17 cellular contexts compared by ENCODE assay signal in the genomic region with DNA sequence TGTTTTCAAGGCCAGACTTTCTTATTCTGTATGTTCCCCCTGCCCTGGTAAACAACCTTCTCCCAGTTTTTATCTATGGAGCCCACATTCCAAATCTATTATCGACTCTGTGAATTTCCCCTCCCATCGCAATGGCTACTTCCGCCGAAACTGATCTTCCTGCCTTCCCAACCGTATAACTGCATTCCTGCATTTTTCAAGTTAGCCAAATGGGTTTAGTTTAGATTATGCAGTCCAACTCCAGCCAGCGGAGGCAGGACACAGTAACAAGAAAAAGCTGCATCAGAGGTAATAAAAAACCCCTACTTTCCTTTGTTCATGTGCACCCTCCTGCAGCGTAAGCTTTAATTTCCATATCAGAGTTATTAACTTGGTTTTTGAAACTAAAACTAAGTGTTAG.
DNase-seq lines count a peak whose midpoint lies in the region; ATAC-seq and TF ChIP-seq lines count a peak whose summit lies in the region.
"Had no signal": no experiment of that assay in that cellular context is flagged by ENCODE, and none has a peak within 500 bp of the region (broad histone marks: within the 10 kb centered on the region; RNA-seq: fewer than 3 reads in every experiment).

No MANE protein-coding gene starts in this region.

- peak overlapping the region; percentile 70; the same call in 1 of the 2 replicates for H3K27ac Mint-ChIP-seq in HFFc6
- H3K27ac Mint-ChIP-seq: B cell; CD4-positive, alpha-beta T cell; CD8-positive, alpha-beta T cell had no signal

- peak; percentile 10 for DNase-seq in ELF-1 (ENCODE audit: low read depth, low spot score)
- no peak for DNase-seq in HFFc6
- peak; percentile 33 for DNase-seq in RPMI8226
- DNase-seq in kidney tubule cell (ENCODE audit: low spot score) = peak; percentile 63
- DNase-seq in HuH-7 (ENCODE audit: low spot score) = no peak
- no peak for DNase-seq in NCI-H128 (lab: John Stamatoyannopoulos, UW; ENCODE audit: unreplicated experiment)
- DNase-seq: AML-193; Caco-2; Calu3; CD4-positive, alpha-beta T cell; CD8-positive, alpha-beta T cell; DMS79 treated with DMSO at 0.1 percent for 48 hours; GDM1 had no signal

- ATAC-seq in SK-N-SH treated with all-trans-retinoic acid at 6 μM for 48 hours = no peak
- no peak for ATAC-seq in GM19324 (IDR thresholded peaks at IDR 0.05; ENCODE audit: low FRiP score, unreplicated experiment)
- ATAC-seq: A549; CD8-positive, alpha-beta T cell had no signal

- no peaks in the 10 kb centered on the region for H3K36me3 Mint-ChIP-seq in HFFc6 (ENCODE audit: low read depth)
- H3K36me3 Mint-ChIP-seq: CD8-positive, alpha-beta T cell had no signal

- H3K27me3 Mint-ChIP-seq in HFFc6 (ENCODE audit: insufficient read depth) = no peaks in the 10 kb centered on the region; the same call in 1 of the 2 replicates
- H3K27me3 Mint-ChIP-seq: B cell; CD4-positive, alpha-beta T cell had no signal

- peaks cover 4% of the 10 kb centered on the region; the same call in 1 of the 2 replicates for H3K9me3 Mint-ChIP-seq in HFFc6
- H3K9me3 Mint-ChIP-seq: CD4-positive, alpha-beta T cell had no signal

- peak overlapping the region; percentile 21; the same call in 1 of the 2 replicates for H3K4me3 Mint-ChIP-seq in HFFc6
- H3K4me3 Mint-ChIP-seq: B cell; CD4-positive, alpha-beta T cell; CD8-positive, alpha-beta T cell had no signal

- TF ChIP-seq CTCF in HFFc6 (IDR thresholded peaks at IDR 0.05) = no peak

- H3K4me1 Mint-ChIP-seq in HFFc6 (ENCODE audit: low read depth) = peaks cover 45% of the 10 kb centered on the region
- H3K4me1 Mint-ChIP-seq: B cell had no signal

TF ChIP-seq in SK-N-SH treated with all-trans-retinoic acid at 6 μM for 48 hours, 23 proteins besides CTCF, POLR2A, EP300 and RAD21:
- TF ChIP-seq ARNTL (CRISPR knock-in tag; IDR thresholded peaks at IDR 0.05; ENCODE audit: borderline replicate concordance, low read depth) (no peak), TCF4 (CRISPR knock-in tag; IDR thresholded peaks at IDR 0.05; ENCODE audit: borderline replicate concordance) (no peak), ZNF70 (CRISPR knock-in tag; IDR thresholded peaks at IDR 0.05) (no peak), TOX (CRISPR knock-in tag; IDR thresholded peaks at IDR 0.05; ENCODE audit: borderline replicate concordance) (no peak), ZNF8 (CRISPR knock-in tag; IDR thresholded peaks at IDR 0.05) (no peak), SNAI2 (CRISPR knock-in tag; IDR thresholded peaks at IDR 0.05) (no peak), ZFP30 (CRISPR knock-in tag; IDR thresholded peaks at IDR 0.05) (no peak), OSR1 (CRISPR knock-in tag; IDR thresholded peaks at IDR 0.05) (no peak), GLIS3 (CRISPR knock-in tag; IDR thresholded peaks at IDR 0.05) (no peak)
- TF ChIP-seq, protein P1, sequence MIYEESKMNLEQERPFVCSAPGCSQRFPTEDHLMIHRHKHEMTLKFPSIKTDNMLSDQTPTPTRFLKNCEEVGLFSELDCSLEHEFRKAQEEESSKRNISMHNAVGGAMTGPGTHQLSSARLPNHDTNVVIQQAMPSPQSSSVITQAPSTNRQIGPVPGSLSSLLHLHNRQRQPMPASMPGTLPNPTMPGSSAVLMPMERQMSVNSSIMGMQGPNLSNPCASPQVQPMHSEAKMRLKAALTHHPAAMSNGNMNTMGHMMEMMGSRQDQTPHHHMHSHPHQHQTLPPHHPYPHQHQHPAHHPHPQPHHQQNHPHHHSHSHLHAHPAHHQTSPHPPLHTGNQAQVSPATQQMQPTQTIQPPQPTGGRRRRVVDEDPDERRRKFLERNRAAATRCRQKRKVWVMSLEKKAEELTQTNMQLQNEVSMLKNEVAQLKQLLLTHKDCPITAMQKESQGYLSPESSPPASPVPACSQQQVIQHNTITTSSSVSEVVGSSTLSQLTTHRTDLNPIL (CRISPR knock-in tag; IDR thresholded peaks at IDR 0.05; ENCODE audit: low read depth) = no peak
- TF ChIP-seq, protein P2, sequence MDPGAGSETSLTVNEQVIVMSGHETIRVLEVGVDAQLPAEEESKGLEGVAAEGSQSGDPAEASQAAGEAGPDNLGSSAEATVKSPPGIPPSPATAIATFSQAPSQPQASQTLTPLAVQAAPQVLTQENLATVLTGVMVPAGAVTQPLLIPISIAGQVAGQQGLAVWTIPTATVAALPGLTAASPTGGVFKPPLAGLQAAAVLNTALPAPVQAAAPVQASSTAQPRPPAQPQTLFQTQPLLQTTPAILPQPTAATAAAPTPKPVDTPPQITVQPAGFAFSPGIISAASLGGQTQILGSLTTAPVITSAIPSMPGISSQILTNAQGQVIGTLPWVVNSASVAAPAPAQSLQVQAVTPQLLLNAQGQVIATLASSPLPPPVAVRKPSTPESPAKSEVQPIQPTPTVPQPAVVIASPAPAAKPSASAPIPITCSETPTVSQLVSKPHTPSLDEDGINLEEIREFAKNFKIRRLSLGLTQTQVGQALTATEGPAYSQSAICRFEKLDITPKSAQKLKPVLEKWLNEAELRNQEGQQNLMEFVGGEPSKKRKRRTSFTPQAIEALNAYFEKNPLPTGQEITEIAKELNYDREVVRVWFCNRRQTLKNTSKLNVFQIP (CRISPR knock-in tag; IDR thresholded peaks at IDR 0.05; ENCODE audit: borderline replicate concordance, low read depth) = no peak
- TF ChIP-seq, protein P3, sequence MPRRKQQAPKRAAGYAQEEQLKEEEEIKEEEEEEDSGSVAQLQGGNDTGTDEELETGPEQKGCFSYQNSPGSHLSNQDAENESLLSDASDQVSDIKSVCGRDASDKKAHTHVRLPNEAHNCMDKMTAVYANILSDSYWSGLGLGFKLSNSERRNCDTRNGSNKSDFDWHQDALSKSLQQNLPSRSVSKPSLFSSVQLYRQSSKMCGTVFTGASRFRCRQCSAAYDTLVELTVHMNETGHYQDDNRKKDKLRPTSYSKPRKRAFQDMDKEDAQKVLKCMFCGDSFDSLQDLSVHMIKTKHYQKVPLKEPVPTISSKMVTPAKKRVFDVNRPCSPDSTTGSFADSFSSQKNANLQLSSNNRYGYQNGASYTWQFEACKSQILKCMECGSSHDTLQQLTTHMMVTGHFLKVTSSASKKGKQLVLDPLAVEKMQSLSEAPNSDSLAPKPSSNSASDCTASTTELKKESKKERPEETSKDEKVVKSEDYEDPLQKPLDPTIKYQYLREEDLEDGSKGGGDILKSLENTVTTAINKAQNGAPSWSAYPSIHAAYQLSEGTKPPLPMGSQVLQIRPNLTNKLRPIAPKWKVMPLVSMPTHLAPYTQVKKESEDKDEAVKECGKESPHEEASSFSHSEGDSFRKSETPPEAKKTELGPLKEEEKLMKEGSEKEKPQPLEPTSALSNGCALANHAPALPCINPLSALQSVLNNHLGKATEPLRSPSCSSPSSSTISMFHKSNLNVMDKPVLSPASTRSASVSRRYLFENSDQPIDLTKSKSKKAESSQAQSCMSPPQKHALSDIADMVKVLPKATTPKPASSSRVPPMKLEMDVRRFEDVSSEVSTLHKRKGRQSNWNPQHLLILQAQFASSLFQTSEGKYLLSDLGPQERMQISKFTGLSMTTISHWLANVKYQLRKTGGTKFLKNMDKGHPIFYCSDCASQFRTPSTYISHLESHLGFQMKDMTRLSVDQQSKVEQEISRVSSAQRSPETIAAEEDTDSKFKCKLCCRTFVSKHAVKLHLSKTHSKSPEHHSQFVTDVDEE (CRISPR knock-in tag; IDR thresholded peaks at IDR 0.05) = no peak
- TF ChIP-seq, protein P4, sequence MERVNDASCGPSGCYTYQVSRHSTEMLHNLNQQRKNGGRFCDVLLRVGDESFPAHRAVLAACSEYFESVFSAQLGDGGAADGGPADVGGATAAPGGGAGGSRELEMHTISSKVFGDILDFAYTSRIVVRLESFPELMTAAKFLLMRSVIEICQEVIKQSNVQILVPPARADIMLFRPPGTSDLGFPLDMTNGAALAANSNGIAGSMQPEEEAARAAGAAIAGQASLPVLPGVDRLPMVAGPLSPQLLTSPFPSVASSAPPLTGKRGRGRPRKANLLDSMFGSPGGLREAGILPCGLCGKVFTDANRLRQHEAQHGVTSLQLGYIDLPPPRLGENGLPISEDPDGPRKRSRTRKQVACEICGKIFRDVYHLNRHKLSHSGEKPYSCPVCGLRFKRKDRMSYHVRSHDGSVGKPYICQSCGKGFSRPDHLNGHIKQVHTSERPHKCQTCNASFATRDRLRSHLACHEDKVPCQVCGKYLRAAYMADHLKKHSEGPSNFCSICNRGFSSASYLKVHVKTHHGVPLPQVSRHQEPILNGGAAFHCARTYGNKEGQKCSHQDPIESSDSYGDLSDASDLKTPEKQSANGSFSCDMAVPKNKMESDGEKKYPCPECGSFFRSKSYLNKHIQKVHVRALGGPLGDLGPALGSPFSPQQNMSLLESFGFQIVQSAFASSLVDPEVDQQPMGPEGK (CRISPR knock-in tag; IDR thresholded peaks at IDR 0.05; ENCODE audit: borderline replicate concordance) = no peak
TF ChIP-seq in SK-N-SH treated with all-trans-retinoic acid at 6 μM for 48 hours: peak in this region for 0.

Comparison
In these comparisons a context has a peak if more than half of its experiments do, and no peak if none do; other contexts are left out.
1. DNase-seq: peak in ELF-1 (single experiment), RPMI8226 (single experiment) and kidney tubule cell (single experiment); none in HFFc6 (single experiment), HuH-7 (single experiment) and NCI-H128 (single experiment).